12 cellular contexts compared by ENCODE assay signal in genomic region chr15:56868251-56868650, GRCh38. TPM values are rescaled to one million over a fixed set of nuclear protein-coding genes. Genes with fewer than 3 reads are reported as not detected.
DNase-seq lines count a peak whose midpoint lies in the region; ATAC-seq and TF ChIP-seq lines count a peak whose summit lies in the region.
"Had no signal": no experiment of that assay in that cellular context is flagged by ENCODE, and none has a peak within 500 bp of the region (broad histone marks: within the 10 kb centered on the region; RNA-seq: fewer than 3 reads in every experiment).

No MANE protein-coding gene starts in this region.

- no peak for ATAC-seq in gastroesophageal sphincter
- ATAC-seq: HCT116 had no signal

- TF ChIP-seq POLR2A in gastroesophageal sphincter (IDR thresholded peaks at IDR 0.05), result no peak

- no peak for TF ChIP-seq CTCF in gastroesophageal sphincter (IDR thresholded peaks at IDR 0.05)

- peak overlapping the region; percentile 25 to 60 (median 41) for H3K27ac ChIP-seq in gastroesophageal sphincter
- H3K27ac ChIP-seq: BLaER1 treated with 17β-estradiol and CSF1 and Interleukin-3, amounts not matched to agents 10 nM and 100 nM; HL-60 had no signal

- no peak overlapping the region for H3K4me3 ChIP-seq in HAP-1
- no peak overlapping the region for H3K4me3 ChIP-seq in gastroesophageal sphincter
- H3K4me3 ChIP-seq: BLaER1 treated with 17β-estradiol and CSF1 and Interleukin-3, amounts not matched to agents 10 nM and 100 nM had no signal

- H3K9me3 ChIP-seq in HAP-1 (no peaks in the 10 kb centered on the region), gastroesophageal sphincter (no peaks in the 10 kb centered on the region)
- H3K9me3 ChIP-seq: BLaER1 treated with 17β-estradiol and CSF1 and Interleukin-3, amounts not matched to agents 10 nM and 100 nM had no signal

- no peaks in the 10 kb centered on the region for H3K27me3 ChIP-seq in HAP-1 (ENCODE audit: low read depth)
- H3K27me3 ChIP-seq in gastroesophageal sphincter, result no peaks in the 10 kb centered on the region
- H3K27me3 ChIP-seq: BLaER1 treated with 17β-estradiol and CSF1 and Interleukin-3, amounts not matched to agents 10 nM and 100 nM had no signal

- H3K4me1 ChIP-seq in HAP-1, result peaks cover 27% of the 10 kb centered on the region
- H3K4me1 ChIP-seq in gastroesophageal sphincter, result peaks cover 2 to 37% (median 15%) of the 10 kb centered on the region in 3 donors

- WGBS in gastroesophageal sphincter (ENCODE audit: low coverage in 1 of 2), 2 donors, result 55 to 69% methylated on average over 2 of the region's 2 CpGs

- no peak for TF ChIP-seq EP300 in gastroesophageal sphincter (IDR thresholded peaks at IDR 0.05)

- peak; percentile 39 to 58 for DNase-seq in HAP-1 (ENCODE audit: low spot score in 2 of 2)
- DNase-seq in NCI-H69 (lab: John Stamatoyannopoulos, UW), result peak; percentile 64
- no peak for DNase-seq in cortex of kidney (lab: John Stamatoyannopoulos, UW)
- no peak for DNase-seq in NCI-H1092 treated with DMSO at 0.1 percent for 48 hours (lab: John Stamatoyannopoulos, UW)
- DNase-seq in kidney tubule cell (ENCODE audit: low spot score), result no peak
- DNase-seq in AG20443 (ENCODE audit: low spot score), result no peak
- DNase-seq: CD4-positive, CD25-positive, alpha-beta regulatory T cell; DMS53 had no signal

- H3K36me3 ChIP-seq in HAP-1 (replicated peaks), result no peaks in the 10 kb centered on the region
- no peaks in the 10 kb centered on the region for H3K36me3 ChIP-seq in gastroesophageal sphincter
- H3K36me3 ChIP-seq: BLaER1 treated with 17β-estradiol and CSF1 and Interleukin-3, amounts not matched to agents 10 nM and 100 nM had no signal

- in situ Hi-C loops in HAP-1 (cut with MboI; ENCODE audit: low sequenced_read_pairs), result no loop called here

RNA-seq across cellular contexts. Expression of gene TCF12, which starts 50.2 kb away (rescaled TPM):
- total RNA-seq in gastroesophageal sphincter, result 100 to 1,000 TPM in 3 of 4 donors, 10 to 100 TPM in 1; 78.1 to 194 (median 154) TPM

Comparison
In these comparisons a context has a peak if more than half of its experiments do, and no peak if none do; other contexts are left out.
1. DNase-seq: peak in HAP-1 (2 of 2) and NCI-H69 (single experiment); none in cortex of kidney (single experiment), NCI-H1092 treated with DMSO at 0.1 percent for 48 hours (single experiment), kidney tubule cell (single experiment) and AG20443 (single experiment).